In genomic region chr10:133090101-133090500, GRCh38 we compare ENCODE assay signal across 20 cellular contexts. TPM values are rescaled to one million over a fixed set of nuclear protein-coding genes. Genes with fewer than 3 reads are reported as not detected.
DNase-seq lines count a peak whose midpoint lies in the region; ATAC-seq and TF ChIP-seq lines count a peak whose summit lies in the region.
"Had no signal": no experiment of that assay in that cellular context is flagged by ENCODE, and none has a peak within 500 bp of the region (broad histone marks: within the 10 kb centered on the region; RNA-seq: fewer than 3 reads in every experiment).

No MANE protein-coding gene starts in this region.

- no peak for TF ChIP-seq CTCF in dorsolateral prefrontal cortex (IDR thresholded peaks at IDR 0.05 in 54 of 56, conservative IDR thresholded peaks at IDR 0.05 in 2 of 56; ENCODE audit: low read depth in 1 of 56, partially characterized antibody in 56 of 56)
- TF ChIP-seq CTCF in neural crest cell (conservative IDR thresholded peaks at IDR 0.05): no peak

- H3K27me3 ChIP-seq in dorsolateral prefrontal cortex: peaks cover 0 to 27% (median 0%) of the 10 kb centered on the region in 45 donors
- peaks cover 9% of the 10 kb centered on the region for H3K27me3 ChIP-seq in layer of hippocampus (ENCODE audit: control insufficient read depth, insufficient read depth, low read length)

- peak overlapping the region; percentile 51 for H3K4me3 Mint-ChIP-seq in neural crest cell
- no peak overlapping the region for H3K4me3 Mint-ChIP-seq in stimulated activated naive B cell treated with anti-CD40 and anti-IgM and Interleukin-4, amounts not matched to agents 10 μg/mL and 1 μg/mL and 100 μg/mL, for 72 hours
- H3K4me3 Mint-ChIP-seq: CD4-positive, alpha-beta memory T cell had no signal

- peak overlapping the region in 48 of 59 donors; percentile 1 to 80 (median 66) for H3K4me3 ChIP-seq in dorsolateral prefrontal cortex
- H3K4me3 ChIP-seq: BLaER1, GM12878, HAP-1 had no signal

- H3K4me1 Mint-ChIP-seq in neural crest cell: peaks cover 18% of the 10 kb centered on the region
- H3K4me1 Mint-ChIP-seq in stimulated activated naive B cell treated with anti-CD40 and anti-IgM and Interleukin-4, amounts not matched to agents 10 μg/mL and 1 μg/mL and 100 μg/mL, for 72 hours: peaks cover 0 to 12% of the 10 kb centered on the region in 2 donors
- H3K4me1 Mint-ChIP-seq: CD14-positive monocyte had no signal

- DNase-seq in dorsolateral prefrontal cortex: no peak
- no peak for DNase-seq in neural crest cell (ENCODE audit: low read depth, low spot score)
- DNase-seq in NCI-H1694 (lab: John Stamatoyannopoulos, UW): no peak
- DNase-seq in COLO668 (lab: John Stamatoyannopoulos, UW; ENCODE audit: unreplicated experiment): no peak
- no peak for DNase-seq in stimulated activated naive B cell treated with anti-CD40 and anti-IgM and Interleukin-4, amounts not matched to agents 10 μg/mL and 1 μg/mL and 100 μg/mL, for 72 hours
- DNase-seq: 8988T; Calu3; CD4-positive, alpha-beta memory T cell; DND-41; EL had no signal

- H3K27ac Mint-ChIP-seq in neural crest cell (ENCODE audit: unreplicated experiment): no peak overlapping the region
- no peak overlapping the region for H3K27ac Mint-ChIP-seq in stimulated activated naive B cell treated with anti-CD40 and anti-IgM and Interleukin-4, amounts not matched to agents 10 μg/mL and 1 μg/mL and 100 μg/mL, for 72 hours
- H3K27ac Mint-ChIP-seq: CD14-positive monocyte; CD4-positive, alpha-beta memory T cell had no signal

- no peak for ATAC-seq in HG03280 (IDR thresholded peaks at IDR 0.05; ENCODE audit: unreplicated experiment)
- ATAC-seq in stimulated activated naive B cell treated with anti-CD40 and anti-IgM and Interleukin-4, amounts not matched to agents 10 μg/mL and 1 μg/mL and 100 μg/mL, for 72 hours (replicated peaks): no peak
- ATAC-seq: GM12878 had no signal

- H3K27me3 Mint-ChIP-seq in neural crest cell (ENCODE audit: low read depth): peaks cover 75% of the 10 kb centered on the region
- H3K27me3 Mint-ChIP-seq in stimulated activated naive B cell treated with anti-CD40 and anti-IgM and Interleukin-4, amounts not matched to agents 10 μg/mL and 1 μg/mL and 100 μg/mL, for 72 hours: peaks cover 37 to 42% of the 10 kb centered on the region in 2 donors

- no peaks in the 10 kb centered on the region for H3K36me3 Mint-ChIP-seq in neural crest cell (ENCODE audit: low read depth)
- H3K36me3 Mint-ChIP-seq in stimulated activated naive B cell treated with anti-CD40 and anti-IgM and Interleukin-4, amounts not matched to agents 10 μg/mL and 1 μg/mL and 100 μg/mL, for 72 hours: no peaks in the 10 kb centered on the region
- H3K36me3 Mint-ChIP-seq: CD14-positive monocyte; CD4-positive, alpha-beta memory T cell had no signal

- intact Hi-C loops in dorsolateral prefrontal cortex (cut with DNase I): no loop called here

- no peaks in the 10 kb centered on the region for H3K9me3 Mint-ChIP-seq in neural crest cell
- no peaks in the 10 kb centered on the region for H3K9me3 Mint-ChIP-seq in stimulated activated naive B cell treated with anti-CD40 and anti-IgM and Interleukin-4, amounts not matched to agents 10 μg/mL and 1 μg/mL and 100 μg/mL, for 72 hours
- H3K9me3 Mint-ChIP-seq: CD4-positive, alpha-beta memory T cell had no signal

- H3K27ac ChIP-seq in angular gyrus (ENCODE audit: low read depth, low read length) (peak overlapping the region; percentile 78), dorsolateral prefrontal cortex (peak overlapping the region in 53 of 59 donors; percentile 8 to 96 (median 80)), layer of hippocampus (ENCODE audit: low read depth, low read length) (peak overlapping the region; percentile 14)
- H3K27ac ChIP-seq: BLaER1, HL-60 had no signal

RNA-seq across cellular contexts. Expression of gene ADGRA1, which starts 2.4 kb away (rescaled TPM):
- total RNA-seq in dorsolateral prefrontal cortex (10 to 100 TPM; 11.7 to 48.6 (median 31.6) TPM), neural crest cell (0.33 and 0.41 TPM in 2 replicates)
- total RNA-seq: Calu3; CD4-positive, alpha-beta memory T cell; G401; GM12878; HT1080 had no signal

Comparison
In these comparisons a context has a peak if more than half of its experiments do, and no peak if none do; other contexts are left out.
1. H3K27ac ChIP-seq: peak in every context shown above with its lines; median percentile 80 in dorsolateral prefrontal cortex; 78 in angular gyrus; 14 in layer of hippocampus.